1 cellular context compared by ENCODE assay signal in genomic region chr10:87585565-87586514, GRCh38.
A peak's percentile ranks its signal among the peaks of the same experiment; 100 is the strongest.
TF ChIP-seq lines count a peak whose summit lies in the region.

No MANE protein-coding gene starts in this region.

TF ChIP-seq in HEK293, 187 proteins besides CTCF, POLR2A, EP300 and RAD21 (continued from another document and continues in another):
- TF ChIP-seq, protein P1, sequence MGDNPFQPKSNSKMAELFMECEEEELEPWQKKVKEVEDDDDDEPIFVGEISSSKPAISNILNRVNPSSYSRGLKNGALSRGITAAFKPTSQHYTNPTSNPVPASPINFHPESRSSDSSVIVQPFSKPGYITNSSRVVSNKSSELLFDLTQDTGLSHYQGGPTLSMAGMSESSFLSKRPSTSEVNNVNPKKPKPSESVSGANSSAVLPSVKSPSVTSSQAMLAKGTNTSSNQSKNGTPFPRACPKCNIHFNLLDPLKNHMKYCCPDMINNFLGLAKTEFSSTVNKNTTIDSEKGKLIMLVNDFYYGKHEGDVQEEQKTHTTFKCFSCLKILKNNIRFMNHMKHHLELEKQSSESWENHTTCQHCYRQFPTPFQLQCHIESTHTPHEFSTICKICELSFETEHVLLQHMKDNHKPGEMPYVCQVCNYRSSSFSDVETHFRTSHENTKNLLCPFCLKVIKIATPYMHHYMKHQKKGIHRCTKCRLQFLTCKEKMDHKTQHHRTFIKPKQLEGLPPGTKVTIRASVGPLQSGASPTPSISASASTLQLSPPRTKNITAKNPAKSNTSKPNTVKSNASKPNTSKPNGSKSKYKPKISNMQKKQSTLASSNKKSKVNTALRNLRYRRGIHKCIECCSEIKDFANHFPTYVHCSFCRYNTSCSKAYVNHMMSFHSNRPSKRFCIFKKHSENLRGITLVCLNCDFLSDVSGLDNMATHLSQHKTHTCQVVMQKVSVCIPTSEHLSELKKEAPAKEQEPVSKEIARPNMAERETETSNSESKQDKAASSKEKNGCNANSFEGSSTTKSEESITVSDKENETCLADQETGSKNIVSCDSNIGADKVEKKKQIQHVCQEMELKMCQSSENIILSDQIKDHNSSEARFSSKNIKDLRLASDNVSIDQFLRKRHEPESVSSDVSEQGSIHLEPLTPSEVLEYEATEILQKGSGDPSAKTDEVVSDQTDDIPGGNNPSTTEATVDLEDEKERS (tag by site-specific recombination; IDR thresholded peaks at IDR 0.05), result no peak
- TF ChIP-seq ZBTB6 (tag by site-specific recombination; IDR thresholded peaks at IDR 0.05) (peak; percentile 67; the same call in 1 of the 2 replicates), ZNF398 (tag by site-specific recombination; IDR thresholded peaks at IDR 0.05) (peak; percentile 61), OSR2 (tag by site-specific recombination; IDR thresholded peaks at IDR 0.05) (peak; percentile 70), ZNF776 (tag by site-specific recombination; IDR thresholded peaks at IDR 0.05; ENCODE audit: borderline replicate concordance) (peak; percentile 98), ZNF350 (tag by site-specific recombination; IDR thresholded peaks at IDR 0.05) (peak; percentile 99), ZEB2 (tag by site-specific recombination; IDR thresholded peaks at IDR 0.05) (peak; percentile 70; the same call in 1 of the 2 replicates), ZBTB48 (tag by site-specific recombination; IDR thresholded peaks at IDR 0.05) (no peak), ZNF19 (tag by site-specific recombination; IDR thresholded peaks at IDR 0.05; ENCODE audit: low read depth) (no peak), HIC1 (tag by site-specific recombination; IDR thresholded peaks at IDR 0.05) (peak; percentile 77), TCF7L2 (IDR thresholded peaks at IDR 0.05; ENCODE audit: borderline replicate concordance, low read depth, low read length) (no peak), WT1 (tag by site-specific recombination; IDR thresholded peaks at IDR 0.05) (peak; percentile 69; the same call in 1 of the 2 replicates), PATZ1 (tag by site-specific recombination; IDR thresholded peaks at IDR 0.05) (peak; percentile 22; the same call in 1 of the 2 replicates), SALL2 (tag by site-specific recombination; IDR thresholded peaks at IDR 0.05; ENCODE audit: borderline replicate concordance) (peak; percentile 89; the same call in 1 of the 2 replicates), ZIC2 (tag by site-specific recombination; IDR thresholded peaks at IDR 0.05) (no peak), ZNF501 (tag by site-specific recombination; IDR thresholded peaks at IDR 0.05) (peak; percentile 51; the same call in 1 of the 2 replicates), ZBTB11 (tag by site-specific recombination; conservative IDR thresholded peaks at IDR 0.05; ENCODE audit: low read depth) (no peak), ZNF394 (tag by site-specific recombination; IDR thresholded peaks at IDR 0.05; ENCODE audit: borderline replicate concordance) (peak; percentile 21; the same call in 1 of the 2 replicates), ZNF37A (tag by site-specific recombination; IDR thresholded peaks at IDR 0.05) (peak; percentile 98), ZNF558 (tag by site-specific recombination; IDR thresholded peaks at IDR 0.05) (peak; percentile 70), IKZF3 (tag by site-specific recombination; IDR thresholded peaks at IDR 0.05) (peak; percentile 75), ZNF146 (tag by site-specific recombination; IDR thresholded peaks at IDR 0.05) (no peak), ZNF157 (tag by site-specific recombination; IDR thresholded peaks at IDR 0.05) (no peak), ZNF701 (tag by site-specific recombination; IDR thresholded peaks at IDR 0.05) (no peak), ZNF530 (tag by site-specific recombination; IDR thresholded peaks at IDR 0.05; ENCODE audit: low read depth) (no peak), ZSCAN16 (tag by site-specific recombination; IDR thresholded peaks at IDR 0.05) (no peak), SCRT2 (tag by site-specific recombination; IDR thresholded peaks at IDR 0.05) (no peak), ZNF248 (tag by site-specific recombination; IDR thresholded peaks at IDR 0.05) (peak; percentile 96), ZNF26 (tag by site-specific recombination; IDR thresholded peaks at IDR 0.05) (no peak), GLI2 (tag by site-specific recombination; IDR thresholded peaks at IDR 0.05; ENCODE audit: borderline replicate concordance, low read depth) (peak; percentile 94; the same call in 1 of the 2 replicates), BCL11B (tag by site-specific recombination; IDR thresholded peaks at IDR 0.05; ENCODE audit: low read depth) (no peak), ZNF548 (tag by site-specific recombination; IDR thresholded peaks at IDR 0.05) (no peak), SP2 (tag by site-specific recombination; IDR thresholded peaks at IDR 0.05) (no peak), ZNF626 (tag by site-specific recombination; IDR thresholded peaks at IDR 0.05) (peak; percentile 100), ZNF2 (tag by site-specific recombination; IDR thresholded peaks at IDR 0.05) (no peak), BCL11A (tag by site-specific recombination; IDR thresholded peaks at IDR 0.05; ENCODE audit: low read depth) (peak; percentile 60; the same call in 1 of the 2 replicates)
- TF ChIP-seq, protein P2, sequence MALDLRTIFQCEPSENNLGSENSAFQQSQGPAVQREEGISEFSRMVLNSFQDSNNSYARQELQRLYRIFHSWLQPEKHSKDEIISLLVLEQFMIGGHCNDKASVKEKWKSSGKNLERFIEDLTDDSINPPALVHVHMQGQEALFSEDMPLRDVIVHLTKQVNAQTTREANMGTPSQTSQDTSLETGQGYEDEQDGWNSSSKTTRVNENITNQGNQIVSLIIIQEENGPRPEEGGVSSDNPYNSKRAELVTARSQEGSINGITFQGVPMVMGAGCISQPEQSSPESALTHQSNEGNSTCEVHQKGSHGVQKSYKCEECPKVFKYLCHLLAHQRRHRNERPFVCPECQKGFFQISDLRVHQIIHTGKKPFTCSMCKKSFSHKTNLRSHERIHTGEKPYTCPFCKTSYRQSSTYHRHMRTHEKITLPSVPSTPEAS (tag by site-specific recombination; IDR thresholded peaks at IDR 0.05), result peak; percentile 27; the same call in 1 of the 2 replicates
- TF ChIP-seq, protein P3, sequence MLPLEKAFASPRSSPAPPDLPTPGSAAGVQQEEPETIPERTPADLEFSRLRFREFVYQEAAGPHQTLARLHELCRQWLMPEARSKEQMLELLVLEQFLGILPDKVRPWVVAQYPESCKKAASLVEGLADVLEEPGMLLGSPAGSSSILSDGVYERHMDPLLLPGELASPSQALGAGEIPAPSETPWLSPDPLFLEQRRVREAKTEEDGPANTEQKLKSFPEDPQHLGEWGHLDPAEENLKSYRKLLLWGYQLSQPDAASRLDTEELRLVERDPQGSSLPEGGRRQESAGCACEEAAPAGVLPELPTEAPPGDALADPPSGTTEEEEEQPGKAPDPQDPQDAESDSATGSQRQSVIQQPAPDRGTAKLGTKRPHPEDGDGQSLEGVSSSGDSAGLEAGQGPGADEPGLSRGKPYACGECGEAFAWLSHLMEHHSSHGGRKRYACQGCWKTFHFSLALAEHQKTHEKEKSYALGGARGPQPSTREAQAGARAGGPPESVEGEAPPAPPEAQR (tag by site-specific recombination; IDR thresholded peaks at IDR 0.05), result peak; percentile 73; the same call in 1 of the 2 replicates
